9 cellular contexts compared by ENCODE assay signal in the genomic region with DNA sequence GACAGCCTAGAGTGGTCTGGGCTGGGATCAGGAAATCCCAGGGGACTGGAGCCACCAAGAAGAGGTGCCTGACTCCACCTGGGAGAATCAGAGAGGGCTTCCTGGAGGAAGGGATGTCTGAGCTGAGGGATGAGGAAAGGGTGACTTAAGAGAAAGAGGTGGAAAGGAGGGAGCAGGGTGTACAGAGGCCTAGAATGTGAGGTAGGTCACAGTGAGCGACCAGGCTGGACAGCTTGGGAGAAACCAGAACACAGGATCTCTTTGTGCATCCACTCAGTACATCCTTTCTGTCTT. TPM values are rescaled to one million over a fixed set of nuclear protein-coding genes. Genes with fewer than 3 reads are reported as not detected.
DNase-seq lines count a peak whose midpoint lies in the region; ATAC-seq and TF ChIP-seq lines count a peak whose summit lies in the region.
"Had no signal": no experiment of that assay in that cellular context is flagged by ENCODE, and none has a peak within 500 bp of the region (broad histone marks: within the 10 kb centered on the region; RNA-seq: fewer than 3 reads in every experiment).

No MANE protein-coding gene starts in this region.

- H4K20me1 ChIP-seq in DND-41 (ENCODE audit: insufficient read depth, low read length) = peaks cover 19% of the 10 kb centered on the region
- H4K20me1 ChIP-seq in PC-9 (ENCODE audit: insufficient read depth) = no peaks in the 10 kb centered on the region; the same call in 1 of the 2 replicates

- TF ChIP-seq CTCF in DND-41 (IDR thresholded peaks at IDR 0.05; ENCODE audit: borderline replicate concordance, extremely low read depth, low read length, poor library complexity, severe bottlenecking) = no peak
- TF ChIP-seq CTCF in PC-9 (conservative IDR thresholded peaks at IDR 0.05) = no peak
- TF ChIP-seq CTCF in epithelial cell of esophagus (IDR thresholded peaks at IDR 0.05; ENCODE audit: insufficient read depth, low read depth, low read length, missing control alignments) = no peak
- TF ChIP-seq CTCF in parathyroid adenoma (IDR thresholded peaks at IDR 0.05) = no peak

- H3K36me3 ChIP-seq in DND-41 (ENCODE audit: insufficient read depth, low read length) (peaks cover 69% of the 10 kb centered on the region), PC-9 (ENCODE audit: low read depth) (no peaks in the 10 kb centered on the region), parathyroid adenoma (ENCODE audit: control insufficient read depth, insufficient read depth, low read length) (no peaks in the 10 kb centered on the region)

- DNase-seq in DND-41 = no peak
- no peak for DNase-seq in PC-9
- DNase-seq in epithelial cell of esophagus (ENCODE audit: low read depth) = no peak
- no peak for DNase-seq in stimulated activated CD4-positive, alpha-beta T cell treated with anti-CD3 and anti-CD28 coated beads, Interleukin-1b, Interleukin-23, amount 100 ng/mL, for 48 hours
- no peak for DNase-seq in hypothalamus (lab: John Stamatoyannopoulos, UW)
- DNase-seq in superior temporal gyrus (ENCODE audit: extremely low spot score) = no peak
- no peak for DNase-seq in NCI-H2227 (lab: John Stamatoyannopoulos, UW; ENCODE audit: unreplicated experiment)

- H3K4me1 ChIP-seq in DND-41 (ENCODE audit: insufficient read depth, low read length) = peaks cover 38% of the 10 kb centered on the region
- H3K4me1 ChIP-seq in PC-9 (replicated peaks; ENCODE audit: insufficient read depth) = peaks cover 12% of the 10 kb centered on the region
- H3K4me1 ChIP-seq in parathyroid adenoma = peaks cover 5% of the 10 kb centered on the region

- H3K9me3 ChIP-seq in DND-41 (ENCODE audit: insufficient read depth, low read length, severe bottlenecking) (no peaks in the 10 kb centered on the region), PC-9 (ENCODE audit: insufficient read depth, low read depth) (no peaks in the 10 kb centered on the region), parathyroid adenoma (ENCODE audit: control insufficient read depth, low read length) (no peaks in the 10 kb centered on the region)
- H3K9me3 ChIP-seq: body of pancreas had no signal

- H3K79me2 ChIP-seq in DND-41 (ENCODE audit: insufficient read depth, low read length) (peaks cover 50% of the 10 kb centered on the region), PC-9 (ENCODE audit: low read depth) (peaks cover 24% of the 10 kb centered on the region), parathyroid adenoma (peaks cover 4% of the 10 kb centered on the region)

- intact Hi-C loops in PC-9 (cut with micrococcal nuclease; ENCODE audit: unreplicated experiment) = loop anchor here (10.0 kb wide), 1 partner anchor 61 kb away; a partner anchor contains a TSS

- no peaks in the 10 kb centered on the region for H3K9me2 ChIP-seq in PC-9 (ENCODE audit: insufficient read depth)

- no TSS peak for BruUV-seq in PC-9 (replicated peaks; lab: Mats Ljungman, UMichigan)

- POLR2A ChIA-PET in PC-9 (lab: Charles Lee; ENCODE audit: unreplicated experiment) = no interaction called here

- no peak for ATAC-seq in DND-41 (ENCODE audit: insufficient read depth, low read depth)

- H3K9ac ChIP-seq in DND-41 (ENCODE audit: low read depth, low read length) = peak overlapping the region; percentile 72
- H3K9ac ChIP-seq in parathyroid adenoma = no peak overlapping the region

- H3K27me3 ChIP-seq in DND-41 (ENCODE audit: insufficient read depth, low read length, poor library complexity) (no peaks in the 10 kb centered on the region), PC-9 (ENCODE audit: insufficient read depth, low read depth) (no peaks in the 10 kb centered on the region), parathyroid adenoma (ENCODE audit: control insufficient read depth, insufficient read depth, low read length) (no peaks in the 10 kb centered on the region)
- H3K27me3 ChIP-seq: body of pancreas had no signal

- peaks cover 18% of the 10 kb centered on the region; the same call in 1 of the 2 replicates for H3F3A ChIP-seq in PC-9 (ENCODE audit: insufficient read depth, low read depth)

- H3K4me2 ChIP-seq in DND-41 (ENCODE audit: insufficient read depth, low read length) (peak overlapping the region; percentile 96), PC-9 (peak overlapping the region; percentile 79), parathyroid adenoma (ENCODE audit: low read length) (peak overlapping the region; percentile 83)

- CTCF ChIA-PET in PC-9 (lab: Charles Lee) = no interaction called here

- H3K27ac ChIP-seq in DND-41 (ENCODE audit: low read length) = peak overlapping the region; percentile 70
- no peak overlapping the region for H3K27ac ChIP-seq in PC-9
- peak overlapping the region; percentile 91 for H3K27ac ChIP-seq in parathyroid adenoma

- H3K4me3 ChIP-seq in DND-41 (ENCODE audit: low read depth in 1 of 2, low read length in 2 of 2) = peak overlapping the region; percentile 47 to 68; a peak in 3 of 4 replicates
- peak overlapping the region; percentile 100 for H3K4me3 ChIP-seq in PC-9
- H3K4me3 ChIP-seq in epithelial cell of esophagus (ENCODE audit: low read length) = peak overlapping the region; percentile 57
- H3K4me3 ChIP-seq in parathyroid adenoma (ENCODE audit: low read depth, low read length) = no peak overlapping the region

- H2AFZ ChIP-seq in DND-41 (ENCODE audit: low read depth, low read length) (no peak overlapping the region), PC-9 (0 out of 2 replicates have a peak overlapping the region, but pooled peaks have one; percentile 82), parathyroid adenoma (no peak overlapping the region)

RNA-seq across cellular contexts. Expression of a gene that starts 1.0 kb away (rescaled TPM):
- 126 and 150 TPM in 2 replicates for total RNA-seq in PC-9 (2021)

RNA-seq across cellular contexts. Expression of a gene that starts 1.6 kb away (rescaled TPM):
- 92.2 and 131 TPM in 2 replicates for total RNA-seq in PC-9 (2021)

RNA-seq across cellular contexts. Expression of a gene that starts 5.3 kb away (rescaled TPM):
- not detected in 2 replicates for total RNA-seq in PC-9 (2021)
- total RNA-seq: body of pancreas had no signal

RNA-seq across cellular contexts. Expression of a gene that starts 23.6 kb away (rescaled TPM):
- total RNA-seq in PC-9 (2021) = 1,014 and 1,177 TPM in 2 replicates

RNA-seq across cellular contexts. Expression of a gene that starts 36.0 kb away (rescaled TPM):
- not detected in 2 replicates for total RNA-seq in PC-9 (2021)
